13 cellular contexts compared by ENCODE assay signal in genomic region chr1:209657140-209657879, GRCh38. TPM values are rescaled to one million over a fixed set of nuclear protein-coding genes. Genes with fewer than 3 reads are reported as not detected.
A peak's percentile ranks its signal among the peaks of the same experiment; 100 is the strongest.
DNase-seq lines count a peak whose midpoint lies in the region; ATAC-seq and TF ChIP-seq lines count a peak whose summit lies in the region.
"Had no signal": no experiment of that assay in that cellular context is flagged by ENCODE, and none has a peak within 500 bp of the region (broad histone marks: within the 10 kb centered on the region; RNA-seq: fewer than 3 reads in every experiment).

No MANE protein-coding gene starts in this region.

- peak; percentile 68 for ATAC-seq in HG02588 (IDR thresholded peaks at IDR 0.05; ENCODE audit: unreplicated experiment)
- ATAC-seq in RWPE2 (ENCODE audit: low read depth) = peak; percentile 44
- ATAC-seq in left lobe of liver = peak; percentile 70
- ATAC-seq in GM19467 (IDR thresholded peaks at IDR 0.05; ENCODE audit: unreplicated experiment) = no peak

- H3K27ac ChIP-seq in RWPE2 (ENCODE audit: poor library complexity, severe bottlenecking) = peak overlapping the region; percentile 94
- H3K27ac ChIP-seq: uterus, VCaP had no signal

- no peak for TF ChIP-seq CTCF in RWPE2 (IDR thresholded peaks at IDR 0.05; ENCODE audit: poor library complexity, severe bottlenecking)

- no peak overlapping the region for H3K4me3 ChIP-seq in RWPE2 (ENCODE audit: severe bottlenecking)
- H3K4me3 ChIP-seq: uterus had no signal

- no peaks in the 10 kb centered on the region for H3K9me3 ChIP-seq in RWPE2 (ENCODE audit: severe bottlenecking)
- H3K9me3 ChIP-seq: uterus had no signal

- no peaks in the 10 kb centered on the region for H3K36me3 ChIP-seq in RWPE2 (ENCODE audit: low read depth)
- H3K36me3 ChIP-seq: uterus had no signal

- peaks cover 55% of the 10 kb centered on the region for H3K4me1 ChIP-seq in RWPE2 (ENCODE audit: insufficient read depth, poor library complexity, severe bottlenecking)
- H3K4me1 ChIP-seq: uterus had no signal

- no peaks in the 10 kb centered on the region for H3K27me3 ChIP-seq in RWPE2 (ENCODE audit: insufficient read depth, poor library complexity, severe bottlenecking)
- H3K27me3 ChIP-seq: uterus had no signal

- DNase-seq in Daoy (ENCODE audit: low read depth) = peak; percentile 47
- peak; percentile 73 for DNase-seq in RWPE2 (ENCODE audit: low spot score)
- DNase-seq in left lobe of liver (ENCODE audit: low spot score) = peak; percentile 84
- DNase-seq in nucleus accumbens (lab: John Stamatoyannopoulos, UW) = no peak
- DNase-seq in NK-92 treated with Interleukin-12 subunit alpha and Interleukin-12 subunit beta, amount 100 ng/mL, for 24 hours (lab: John Stamatoyannopoulos, UW) = no peak
- no peak for DNase-seq in AML-193 (lab: John Stamatoyannopoulos, UW)
- DNase-seq: activated naive CD4-positive, alpha-beta T cell treated with anti-CD3 and anti-CD28 coated beads for 36 hours; NCI-H774; uterus had no signal

RNA-seq across cellular contexts. Expression of gene LAMB3, which starts 5.1 kb away (rescaled TPM):
- total RNA-seq in Daoy (2014; rRNA removed; shearing (Covaris generic)) = 5.7 and 7.8 TPM in 2 replicates
- total RNA-seq in left lobe of liver = 7.8 TPM
- total RNA-seq: neural crest cell had no signal

RNA-seq across cellular contexts. Expression of gene G0S2, which starts 17.9 kb away (rescaled TPM):
- 5.7 TPM in 1 of 2 replicates, not detected in the other for total RNA-seq in Daoy (2014; rRNA removed; shearing (Covaris generic))
- total RNA-seq in left lobe of liver = 75.0 TPM

RNA-seq across cellular contexts. Expression of gene HSD11B1, which starts 47.3 kb away (rescaled TPM):
- total RNA-seq in Daoy (2014; rRNA removed; shearing (Covaris generic)) = not detected in 2 replicates
- 479 TPM for total RNA-seq in left lobe of liver
- total RNA-seq: neural crest cell had no signal

Comparison
In these comparisons a context has a peak if more than half of its experiments do, and no peak if none do; other contexts are left out.
1. DNase-seq: peak in Daoy (single experiment), RWPE2 (single experiment) and left lobe of liver (single experiment); none in nucleus accumbens (0 of 56), NK-92 treated with Interleukin-12 subunit alpha and Interleukin-12 subunit beta, amount 100 ng/mL, for 24 hours (single experiment) and AML-193 (0 of 2).
2. RNA of gene G0S2, which starts 17.9 kb away (total RNA-seq): 75.0 TPM in left lobe of liver (single experiment); 5.7 TPM in Daoy; every median in the first group is over 10 times any median in the second.
3. RNA of gene HSD11B1, which starts 47.3 kb away (total RNA-seq): 479 TPM in left lobe of liver (single experiment); not detected in Daoy; every median in the first group is over 100 times any median in the second.